ENCODE assay signal across 23 cellular contexts in the genomic region with DNA sequence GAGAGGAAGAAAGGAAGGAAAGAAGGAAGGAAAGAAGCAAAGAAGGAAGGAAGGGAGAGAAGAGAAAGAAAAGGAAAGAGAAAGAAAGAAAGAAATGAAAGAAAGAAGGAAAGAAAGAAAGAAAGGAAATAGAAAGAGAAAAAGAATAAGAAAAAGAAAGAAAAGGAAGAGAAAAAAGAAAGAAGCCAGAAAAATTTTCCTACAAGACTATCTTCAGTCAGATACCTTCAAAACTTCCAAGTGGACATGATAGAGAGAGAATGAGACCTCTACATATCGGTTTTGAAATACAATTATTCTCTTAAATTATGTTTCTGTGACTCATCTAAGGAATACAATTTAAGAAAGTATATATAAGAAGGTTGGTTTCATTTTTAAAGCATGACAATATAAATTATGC.
"Had no signal": no experiment of that assay in that cellular context is flagged by ENCODE, and none has a peak within 500 bp of the region (broad histone marks: within the 10 kb centered on the region; RNA-seq: fewer than 3 reads in every experiment).

No MANE protein-coding gene starts in this region.

- H3K36me3 ChIP-seq: MG63, SJCRH30 had no signal

- ATAC-seq: Panc1, PC-3, Right ventricle myocardium inferior had no signal

- H3K9me3 ChIP-seq: MG63, SJCRH30 had no signal

- H3K4me3 ChIP-seq: MG63, SJCRH30 had no signal

- DNase-seq: IMR-90, Karpas-422, KG1, MG63, NCI-H1092, NCI-H1105 treated with DMSO at 0.1 percent for 48 hours, NCI-H1417 treated with DMSO at 0.1 percent for 48 hours, NCI-H146, NCI-H1694 treated with DMSO at 0.1 percent for 48 hours, NCI-H1930, NCI-H2081, NCI-H2107, NCI-H2227 treated with DMSO at 0.1 percent for 48 hours, NCI-H510A, NCI-H524 treated with DMSO at 0.1 percent for 48 hours, NCI-H69, NCI-H774, PC-3, SHP77 treated with DMSO at 0.1 percent for 48 hours, SJCRH30, T-helper 1 cell had no signal

- H3K27ac ChIP-seq: SJCRH30 had no signal

- H3K4me1 ChIP-seq: SJCRH30 had no signal

- H3K27me3 ChIP-seq: MG63, SJCRH30 had no signal
